Comparison of ENCODE assay signal across 1 cellular context in the genomic region with DNA sequence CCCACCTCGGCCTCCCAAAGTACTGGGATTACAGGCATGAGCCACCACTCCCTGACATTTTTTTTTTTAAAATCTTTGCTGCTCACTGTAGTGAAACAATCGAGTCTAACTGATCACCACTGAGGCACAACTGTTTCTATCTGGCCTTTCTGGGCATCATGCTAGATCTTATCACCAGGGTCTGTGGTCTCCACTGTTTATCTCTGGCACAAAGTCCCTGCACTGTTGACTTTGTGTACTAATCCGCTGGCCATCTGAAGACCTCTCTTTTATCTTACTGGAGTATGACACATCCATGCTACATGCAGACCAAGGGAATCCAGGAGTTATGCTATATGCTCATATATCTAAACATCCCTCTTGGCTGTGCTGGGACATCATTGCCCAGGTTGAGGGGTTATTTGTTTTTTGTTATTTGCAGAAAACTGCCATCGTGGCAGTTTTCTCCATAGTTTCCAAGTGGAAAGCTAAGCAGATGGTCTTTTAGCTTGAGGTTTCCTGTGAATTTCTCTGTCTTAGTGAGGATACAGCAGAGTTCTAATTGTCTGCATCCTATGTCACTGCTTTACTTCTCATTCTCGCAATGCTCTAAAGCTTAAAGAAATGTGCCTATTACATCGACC.
TF ChIP-seq lines count a peak whose summit lies in the region.

No MANE protein-coding gene starts in this region.

TF ChIP-seq in HepG2, 621 proteins besides CTCF, POLR2A, EP300 and RAD21 (continued from another document):
- peak; percentile 65 for TF ChIP-seq POGZ (CRISPR knock-in tag; IDR thresholded peaks at IDR 0.05)
- 0 out of 2 replicates have a peak, but pooled peaks have one; percentile 31 for TF ChIP-seq PHF21A (CRISPR knock-in tag; IDR thresholded peaks at IDR 0.05)
- TF ChIP-seq ZFP36L2 (CRISPR knock-in tag; IDR thresholded peaks at IDR 0.05): no peak
- no peak for TF ChIP-seq SMARCE1 (IDR thresholded peaks at IDR 0.05; ENCODE audit: borderline replicate concordance)
- no peak for TF ChIP-seq ZNF83 (CRISPR knock-in tag; IDR thresholded peaks at IDR 0.05; ENCODE audit: borderline replicate concordance)
- TF ChIP-seq, protein P1, sequence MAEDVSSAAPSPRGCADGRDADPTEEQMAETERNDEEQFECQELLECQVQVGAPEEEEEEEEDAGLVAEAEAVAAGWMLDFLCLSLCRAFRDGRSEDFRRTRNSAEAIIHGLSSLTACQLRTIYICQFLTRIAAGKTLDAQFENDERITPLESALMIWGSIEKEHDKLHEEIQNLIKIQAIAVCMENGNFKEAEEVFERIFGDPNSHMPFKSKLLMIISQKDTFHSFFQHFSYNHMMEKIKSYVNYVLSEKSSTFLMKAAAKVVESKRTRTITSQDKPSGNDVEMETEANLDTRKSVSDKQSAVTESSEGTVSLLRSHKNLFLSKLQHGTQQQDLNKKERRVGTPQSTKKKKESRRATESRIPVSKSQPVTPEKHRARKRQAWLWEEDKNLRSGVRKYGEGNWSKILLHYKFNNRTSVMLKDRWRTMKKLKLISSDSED (CRISPR knock-in tag; IDR thresholded peaks at IDR 0.05): no peak
- TF ChIP-seq SRY (CRISPR knock-in tag; IDR thresholded peaks at IDR 0.05): no peak
- peak; percentile 93 for TF ChIP-seq GFI1 (CRISPR knock-in tag; IDR thresholded peaks at IDR 0.05; ENCODE audit: borderline replicate concordance)
- TF ChIP-seq ZBTB3 (CRISPR knock-in tag; IDR thresholded peaks at IDR 0.05; ENCODE audit: borderline replicate concordance, low read depth): no peak
- TF ChIP-seq SKI (IDR thresholded peaks at IDR 0.05; ENCODE audit: partially characterized antibody): peak; percentile 10
- TF ChIP-seq, protein P2, sequence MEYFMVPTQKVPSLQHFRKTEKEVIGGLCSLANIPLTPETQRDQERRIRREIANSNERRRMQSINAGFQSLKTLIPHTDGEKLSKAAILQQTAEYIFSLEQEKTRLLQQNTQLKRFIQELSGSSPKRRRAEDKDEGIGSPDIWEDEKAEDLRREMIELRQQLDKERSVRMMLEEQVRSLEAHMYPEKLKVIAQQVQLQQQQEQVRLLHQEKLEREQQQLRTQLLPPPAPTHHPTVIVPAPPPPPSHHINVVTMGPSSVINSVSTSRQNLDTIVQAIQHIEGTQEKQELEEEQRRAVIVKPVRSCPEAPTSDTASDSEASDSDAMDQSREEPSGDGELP (IDR thresholded peaks at IDR 0.05; ENCODE audit: borderline replicate concordance, low read depth): peak; percentile 19; the same call in 1 of the 2 replicates
- TF ChIP-seq RXRA (CRISPR knock-in tag; IDR thresholded peaks at IDR 0.05): no peak; the same call in 1 of the 2 replicates
- TF ChIP-seq REPIN1 (CRISPR knock-in tag; IDR thresholded peaks at IDR 0.05; ENCODE audit: borderline replicate concordance, low read depth): no peak
- TF ChIP-seq, protein P3, sequence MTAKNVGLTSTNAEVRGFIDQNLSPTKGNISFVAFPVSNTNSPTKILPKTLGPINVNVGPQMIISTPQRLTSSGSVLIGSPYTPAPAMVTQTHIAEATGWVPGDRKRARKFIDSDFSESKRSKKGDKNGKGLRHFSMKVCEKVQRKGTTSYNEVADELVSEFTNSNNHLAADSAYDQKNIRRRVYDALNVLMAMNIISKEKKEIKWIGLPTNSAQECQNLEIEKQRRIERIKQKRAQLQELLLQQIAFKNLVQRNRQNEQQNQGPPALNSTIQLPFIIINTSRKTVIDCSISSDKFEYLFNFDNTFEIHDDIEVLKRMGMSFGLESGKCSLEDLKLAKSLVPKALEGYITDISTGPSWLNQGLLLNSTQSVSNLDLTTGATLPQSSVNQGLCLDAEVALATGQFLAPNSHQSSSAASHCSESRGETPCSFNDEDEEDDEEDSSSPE (CRISPR knock-in tag; IDR thresholded peaks at IDR 0.05): no peak
- no peak for TF ChIP-seq CEBPB (IDR thresholded peaks at IDR 0.05; ENCODE audit: borderline replicate concordance, low read depth, low read length)
- peak; percentile 85 to 87 for TF ChIP-seq MAFK (conservative IDR thresholded peaks at IDR 0.05 in 1 of 2, IDR thresholded peaks at IDR 0.05 in 1 of 2; ENCODE audit: low read length in 2 of 2)
- no peak for TF ChIP-seq ZNF720 (CRISPR knock-in tag; IDR thresholded peaks at IDR 0.05)
- no peak for TF ChIP-seq ZNF616 (CRISPR knock-in tag; IDR thresholded peaks at IDR 0.05; ENCODE audit: low read depth)
- TF ChIP-seq ZNF557 (CRISPR knock-in tag; IDR thresholded peaks at IDR 0.05): no peak
- TF ChIP-seq RBM39 (IDR thresholded peaks at IDR 0.05; ENCODE audit: low read depth, low read length, poor library complexity, severe bottlenecking): no peak
- TF ChIP-seq NFIC (IDR thresholded peaks at IDR 0.05; ENCODE audit: low read length): peak; percentile 71; the same call in 1 of the 2 replicates
- TF ChIP-seq HNF4G (IDR thresholded peaks at IDR 0.05; ENCODE audit: borderline replicate concordance, low read depth, low read length): peak; percentile 69; the same call in 1 of the 2 replicates
- TF ChIP-seq HNF4G (CRISPR knock-in tag; IDR thresholded peaks at IDR 0.05; ENCODE audit: borderline replicate concordance, low read depth): 0 out of 2 replicates have a peak, but pooled peaks have one; percentile 57
- no peak for TF ChIP-seq ZKSCAN1 (IDR thresholded peaks at IDR 0.05; ENCODE audit: low read length)
- no peak for TF ChIP-seq FOXA1 (IDR thresholded peaks at IDR 0.05)
- peak; percentile 89 for TF ChIP-seq FOXA1 (CRISPR knock-in tag; IDR thresholded peaks at IDR 0.05)
- peak; percentile 52; the same call in 1 of the 2 replicates for TF ChIP-seq FOXO1 (CRISPR knock-in tag; IDR thresholded peaks at IDR 0.05)
- no peak for TF ChIP-seq ZNF891 (CRISPR knock-in tag; IDR thresholded peaks at IDR 0.05)
- no peak for TF ChIP-seq ZNF737 (CRISPR knock-in tag; IDR thresholded peaks at IDR 0.05; ENCODE audit: borderline replicate concordance)
- TF ChIP-seq HDAC1 (CRISPR knock-in tag; IDR thresholded peaks at IDR 0.05): peak; percentile 57
- no peak for TF ChIP-seq ZNF674 (CRISPR knock-in tag; IDR thresholded peaks at IDR 0.05; ENCODE audit: low read depth)
- TF ChIP-seq ZNF30 (CRISPR knock-in tag; IDR thresholded peaks at IDR 0.05): no peak
